21 cellular contexts compared by ENCODE assay signal in the genomic region with DNA sequence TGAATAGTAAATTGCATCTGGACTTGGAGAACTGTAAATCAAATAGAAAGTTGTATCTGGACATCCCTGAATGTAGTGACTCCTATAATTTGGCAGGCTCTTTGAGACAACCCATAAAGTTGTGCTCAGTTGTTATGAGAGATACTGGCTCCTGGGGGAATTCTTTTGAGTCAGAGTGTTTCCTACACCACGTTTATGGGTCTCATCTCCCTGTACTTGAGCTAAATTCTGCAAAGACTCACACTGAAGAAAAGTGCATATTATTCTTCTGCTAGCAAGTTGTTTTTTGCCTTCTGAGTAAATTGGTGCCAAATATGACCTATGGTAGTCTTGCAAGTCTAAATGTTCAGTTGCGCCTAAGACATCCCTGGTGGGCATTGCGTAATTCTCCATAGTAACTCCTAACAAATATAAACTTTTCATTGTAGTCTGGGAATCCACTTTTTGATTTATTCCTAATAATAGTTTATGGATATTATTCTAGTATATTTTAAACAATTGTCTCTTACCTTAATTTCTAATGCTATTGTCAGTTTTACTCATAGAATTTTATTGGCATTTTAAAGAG. TPM values are rescaled to one million over a fixed set of nuclear protein-coding genes. Genes with fewer than 3 reads are reported as not detected.
"Had no signal": no experiment of that assay in that cellular context is flagged by ENCODE, and none has a peak within 500 bp of the region (broad histone marks: within the 10 kb centered on the region; RNA-seq: fewer than 3 reads in every experiment).

No MANE protein-coding gene starts in this region.

- FAIRE-seq: endometrium had no signal

- H3K4me2 ChIP-seq: hepatocyte had no signal

- H3K27ac ChIP-seq: hepatocyte had no signal

- H3K27me3 ChIP-seq: hepatocyte had no signal

- H3K79me2 ChIP-seq: hepatocyte had no signal

- H2AFZ ChIP-seq: hepatocyte had no signal

- DNase-seq: activated CD4-positive, alpha-beta T cell treated with anti-CD3 and anti-CD28 coated beads, Interleukin-2, amount 50 U/mL, for 48 hours; activated CD4-positive, CD25-positive, alpha-beta regulatory T cell treated with anti-CD3 and anti-CD28 coated beads, Interleukin-2, amount 50 U/mL, for 72 hours; activated CD8-positive, alpha-beta memory T cell treated with anti-CD3 and anti-CD28 coated beads, Interleukin-2, amount 10 ng/mL, durations not matched to agents 7 days and 5 days; activated effector memory CD4-positive, alpha-beta T cell treated with anti-CD3 and anti-CD28 coated beads, Interleukin-2, amount 50 U/mL, for 16 hours; activated T-cell treated with anti-CD3 and anti-CD28 coated beads, Interleukin-2, amount 50 U/mL, for 24 hours; amygdala; cerebellar nuclear complex; kidney glomerular epithelial cell; naive B cell; right cardiac atrium; stimulated activated CD4-positive, alpha-beta T cell treated with anti-CD3 and anti-CD28 coated beads, Interleukin-2, amount 100 ng/mL, for 24 hours; stimulated activated naive B cell treated with anti-CD40 and anti-IgM and Interleukin-4, amounts not matched to agents 10 μg/mL and 1 μg/mL and 100 μg/mL, for 72 hours; substantia nigra; SW 1271; trophoblast cell had no signal

- ATAC-seq: activated CD8-positive, alpha-beta memory T cell treated with anti-CD3 and anti-CD28 coated beads, Interleukin-2, amount 10 ng/mL, durations not matched to agents 7 days and 5 days; esophagus mucosa; right cardiac atrium; stimulated activated naive B cell treated with anti-CD40 and anti-IgM and Interleukin-4, amounts not matched to agents 10 μg/mL and 1 μg/mL and 100 μg/mL, for 72 hours had no signal

- H3K4me3 ChIP-seq: hepatocyte had no signal

RNA-seq across cellular contexts. Expression of a gene that starts 10.4 kb away (rescaled TPM):
- total RNA-seq: activated CD8-positive, alpha-beta memory T cell treated with anti-CD3 and anti-CD28 coated beads, Interleukin-2, amount 10 ng/mL, durations not matched to agents 7 days and 5 days; activated naive CD4-positive, alpha-beta T cell treated with anti-CD3 and anti-CD28 coated beads, Interleukin-2, amount 50 U/mL, for 72 hours; esophagus mucosa; hepatocyte; lower leg skin; posterior vena cava; right cardiac atrium had no signal
- polyA plus RNA-seq: hepatocyte, right cardiac atrium had no signal

RNA-seq across cellular contexts. Expression of a gene that starts 38.9 kb away (rescaled TPM):
- total RNA-seq: lower leg skin, posterior vena cava, right cardiac atrium had no signal
- polyA plus RNA-seq: hepatocyte, right cardiac atrium had no signal

RNA-seq across cellular contexts. Expression of a gene that starts 54.8 kb away (rescaled TPM):
- total RNA-seq: activated CD8-positive, alpha-beta memory T cell treated with anti-CD3 and anti-CD28 coated beads, Interleukin-2, amount 10 ng/mL, durations not matched to agents 7 days and 5 days; activated naive CD4-positive, alpha-beta T cell treated with anti-CD3 and anti-CD28 coated beads, Interleukin-2, amount 50 U/mL, for 72 hours; esophagus mucosa; hepatocyte; lower leg skin; posterior vena cava; right cardiac atrium had no signal
- polyA plus RNA-seq: hepatocyte, right cardiac atrium had no signal
